Comparison of ENCODE assay signal across 19 cellular contexts in genomic region chr20:50038574-50038991, GRCh38. TPM values are rescaled to one million over a fixed set of nuclear protein-coding genes. Genes with fewer than 3 reads are reported as not detected.
A peak's percentile ranks its signal among the peaks of the same experiment; 100 is the strongest.
DNase-seq lines count a peak whose midpoint lies in the region; ATAC-seq and TF ChIP-seq lines count a peak whose summit lies in the region.
"Had no signal": no experiment of that assay in that cellular context is flagged by ENCODE, and none has a peak within 500 bp of the region (broad histone marks: within the 10 kb centered on the region; RNA-seq: fewer than 3 reads in every experiment).

No MANE protein-coding gene starts in this region.

- H2BK15ac ChIP-seq in IMR-90 (ENCODE audit: low read depth, low read length): no peak overlapping the region

- 0 out of 2 replicates have a peak overlapping the region, but pooled peaks have one; percentile 30 for H2AK5ac ChIP-seq in IMR-90 (ENCODE audit: low read depth, low read length)

- no peak overlapping the region for H3K23ac ChIP-seq in IMR-90 (ENCODE audit: low read depth, low read length)

- CTCF ChIA-PET in Calu3 (lab: Charles Lee) (interaction anchor here (0.5 to 0.9 kb wide), 7 partner anchors 10 to 333 kb away, joined by 3 to 5 read pairs (median 3); no protein-coding TSS in a partner anchor), IMR-90 (lab: Yijun Ruan, JAX) (no interaction called here)

- H2AK9ac ChIP-seq in IMR-90 (replicated peaks; ENCODE audit: low read depth, low read length, poor library complexity): no peak overlapping the region

- peaks cover 6% of the 10 kb centered on the region for H3K36me3 Mint-ChIP-seq in Calu3 (ENCODE audit: insufficient read depth, unreplicated experiment)
- no peaks in the 10 kb centered on the region for H3K36me3 Mint-ChIP-seq in stimulated activated memory B cell treated with anti-CD40 and anti-IgM and Interleukin-4, amounts not matched to agents 10 μg/mL and 1 μg/mL and 100 μg/mL, for 72 hours
- H3K36me3 Mint-ChIP-seq: activated naive CD8-positive, alpha-beta T cell treated with anti-CD3 and anti-CD28 coated beads, Interleukin-2, amount 10 ng/mL, durations not matched to agents 7 days and 5 days had no signal

- TF ChIP-seq CTCF in Calu3 (IDR thresholded peaks at IDR 0.05; ENCODE audit: unreplicated experiment) (no peak), IMR-90 (conservative IDR thresholded peaks at IDR 0.05; ENCODE audit: low read depth, low read length) (no peak)

- H3K9me3 Mint-ChIP-seq in Calu3 (ENCODE audit: low read depth, unreplicated experiment): no peaks in the 10 kb centered on the region
- H3K9me3 Mint-ChIP-seq in stimulated activated memory B cell treated with anti-CD40 and anti-IgM and Interleukin-4, amounts not matched to agents 10 μg/mL and 1 μg/mL and 100 μg/mL, for 72 hours: no peaks in the 10 kb centered on the region
- H3K9me3 Mint-ChIP-seq: activated naive CD8-positive, alpha-beta T cell treated with anti-CD3 and anti-CD28 coated beads, Interleukin-2, amount 10 ng/mL, durations not matched to agents 7 days and 5 days; activated T-cell treated with anti-CD3 and anti-CD28 coated beads, Interleukin-2, amount 50 U/mL, for 4 hours had no signal

- TF ChIP-seq RAD21 in IMR-90 (IDR thresholded peaks at IDR 0.05; ENCODE audit: low read length): no peak

- H2BK20ac ChIP-seq in IMR-90 (ENCODE audit: low read depth, low read length): no peak overlapping the region

- DNase-seq in Calu3 (peak; percentile 62), IMR-90 (no peak), NCI-H526 (lab: John Stamatoyannopoulos, UW) (peak; percentile 47 to 88), left lobe of liver (ENCODE audit: low spot score) (no peak), germinal center (ENCODE audit: low spot score) (no peak), caudate nucleus (lab: John Stamatoyannopoulos, UW) (no peak)
- DNase-seq: activated CD4-positive, alpha-beta T cell treated with anti-CD3 and anti-CD28 coated beads, Interleukin-2, amount 50 U/mL, for 1 hour; activated naive CD8-positive, alpha-beta T cell treated with anti-CD3 and anti-CD28 coated beads, Interleukin-2, amount 10 ng/mL, durations not matched to agents 7 days and 5 days; activated T-cell treated with anti-CD3 and anti-CD28 coated beads, Interleukin-2, amount 50 U/mL, for 4 hours; central memory CD4-positive, alpha-beta T cell; foreskin melanocyte; mammary epithelial cell; MM.1S; right cardiac atrium; SIG-M5; T1000; thyroid gland had no signal

- H2BK120ac ChIP-seq in IMR-90 (ENCODE audit: low read depth, low read length): no peak overlapping the region

- H3K36me3 ChIP-seq in IMR-90 (ENCODE audit: control insufficient read depth, insufficient read depth, low read length): no peaks in the 10 kb centered on the region
- H3K36me3 ChIP-seq: thyroid gland had no signal

- peaks cover 8% of the 10 kb centered on the region for H3K4me1 ChIP-seq in IMR-90 (ENCODE audit: control insufficient read depth, insufficient read depth, low read length)

- H3K27ac ChIP-seq in IMR-90 (ENCODE audit: insufficient read depth, low read length) (no peak overlapping the region), caudate nucleus (ENCODE audit: low read depth, low read length) (no peak overlapping the region)
- H3K27ac ChIP-seq: thyroid gland had no signal

- no peak overlapping the region for H3K14ac ChIP-seq in IMR-90 (replicated peaks; ENCODE audit: low read depth, low read length)

- peaks cover 2% of the 10 kb centered on the region; the same call in 1 of the 2 replicates for H3K9me1 ChIP-seq in IMR-90 (ENCODE audit: insufficient read depth, low read length)

- BruUV-seq in Calu3 (replicated peaks; lab: Mats Ljungman, UMichigan) (no TSS peak), IMR-90 (replicated peaks; lab: Mats Ljungman, UMichigan) (no TSS peak)

- POLR2A ChIA-PET in IMR-90 (lab: Charles Lee; ENCODE audit: unreplicated experiment): interaction anchor here (0.5 kb wide), 1 partner anchor 33 kb away, joined by 8 read pairs; no protein-coding TSS in a partner anchor

- no peaks in the 10 kb centered on the region; the same call in 1 of the 2 replicates for H4K20me1 ChIP-seq in IMR-90 (ENCODE audit: insufficient read depth, low read length)

- no peak overlapping the region for H2AFZ ChIP-seq in IMR-90 (replicated peaks; ENCODE audit: low read length, poor library complexity)

- TF ChIP-seq POLR2A in IMR-90 (IDR thresholded peaks at IDR 0.05; ENCODE audit: low read depth, low read length): no peak

- H3K18ac ChIP-seq in IMR-90 (ENCODE audit: low read depth, low read length): no peak overlapping the region

- WGBS in IMR-90 (ENCODE audit: extremely low coverage in 2 of 2, insufficient read length in 1 of 2), 2 experiments: 63% methylated on average over 1 of the region's 10 CpGs; no CpG with 5 or more reads in 1 of the 2 experiments

- H4K91ac ChIP-seq in IMR-90 (ENCODE audit: insufficient read depth, low read depth, low read length): no peak overlapping the region

- H3K9ac ChIP-seq in IMR-90 (ENCODE audit: low read depth, low read length): no peak overlapping the region

- no peak overlapping the region for H3K4me2 ChIP-seq in IMR-90 (ENCODE audit: low read depth, low read length)

- no peaks in the 10 kb centered on the region for H3K79me1 ChIP-seq in IMR-90 (ENCODE audit: low read depth in 1 of 2, low read length in 2 of 2)

- H3K27me3 Mint-ChIP-seq in Calu3 (ENCODE audit: unreplicated experiment): peaks cover 13% of the 10 kb centered on the region
- peaks cover 5% of the 10 kb centered on the region for H3K27me3 Mint-ChIP-seq in stimulated activated memory B cell treated with anti-CD40 and anti-IgM and Interleukin-4, amounts not matched to agents 10 μg/mL and 1 μg/mL and 100 μg/mL, for 72 hours

- in situ Hi-C loops in IMR-90 (cut with MboI; ENCODE audit: low sequenced_read_pairs): no loop called here

- no peak overlapping the region for H3K4me3 Mint-ChIP-seq in Calu3 (ENCODE audit: low read depth, unreplicated experiment)
- no peak overlapping the region for H3K4me3 Mint-ChIP-seq in stimulated activated memory B cell treated with anti-CD40 and anti-IgM and Interleukin-4, amounts not matched to agents 10 μg/mL and 1 μg/mL and 100 μg/mL, for 72 hours
- H3K4me3 Mint-ChIP-seq: activated naive CD8-positive, alpha-beta T cell treated with anti-CD3 and anti-CD28 coated beads, Interleukin-2, amount 10 ng/mL, durations not matched to agents 7 days and 5 days; activated T-cell treated with anti-CD3 and anti-CD28 coated beads, Interleukin-2, amount 50 U/mL, for 4 hours had no signal

- H3K27ac Mint-ChIP-seq in Calu3 (ENCODE audit: unreplicated experiment): peak overlapping the region; percentile 19
- H3K27ac Mint-ChIP-seq in stimulated activated memory B cell treated with anti-CD40 and anti-IgM and Interleukin-4, amounts not matched to agents 10 μg/mL and 1 μg/mL and 100 μg/mL, for 72 hours: no peak overlapping the region
- H3K27ac Mint-ChIP-seq: activated naive CD8-positive, alpha-beta T cell treated with anti-CD3 and anti-CD28 coated beads, Interleukin-2, amount 10 ng/mL, durations not matched to agents 7 days and 5 days had no signal

- no peaks in the 10 kb centered on the region for H3K27me3 ChIP-seq in IMR-90 (ENCODE audit: control insufficient read depth, insufficient read depth, low read length)
- H3K27me3 ChIP-seq: thyroid gland had no signal

- no peak overlapping the region for H2BK5ac ChIP-seq in IMR-90 (ENCODE audit: low read depth, low read length, poor library complexity, severe bottlenecking)

- no peak overlapping the region for H3K4ac ChIP-seq in IMR-90 (ENCODE audit: low read depth, low read length)

- no peak overlapping the region for H4K8ac ChIP-seq in IMR-90 (ENCODE audit: low read depth in 2 of 2, low read length in 2 of 2)

- dilution Hi-C loops in IMR-90 (cut with HindIII; ENCODE audit: low sequenced_read_pairs, unreplicated experiment): no loop called here

- H3K9me3 ChIP-seq in IMR-90 (ENCODE audit: control insufficient read depth, insufficient read depth, low read length): no peaks in the 10 kb centered on the region
- H3K9me3 ChIP-seq: thyroid gland had no signal

- H4K5ac ChIP-seq in IMR-90 (ENCODE audit: low read depth, low read length): no peak overlapping the region

- H3K4me3 ChIP-seq in IMR-90 (ENCODE audit: insufficient read depth, low read depth, low read length): no peak overlapping the region
- H3K4me3 ChIP-seq: thyroid gland had no signal

- peaks cover 45% of the 10 kb centered on the region for H3K4me1 Mint-ChIP-seq in Calu3 (ENCODE audit: low read depth, unreplicated experiment)
- H3K4me1 Mint-ChIP-seq in stimulated activated memory B cell treated with anti-CD40 and anti-IgM and Interleukin-4, amounts not matched to agents 10 μg/mL and 1 μg/mL and 100 μg/mL, for 72 hours: peaks cover 22% of the 10 kb centered on the region

- intact Hi-C loops in Calu3 (cut with micrococcal nuclease; ENCODE audit: unreplicated experiment) (no loop called here), IMR-90 (cut with micrococcal nuclease) (no loop called here)

- no peak overlapping the region for H3K56ac ChIP-seq in IMR-90 (ENCODE audit: extremely low read depth, insufficient read depth, low read length)

- ATAC-seq in IMR-90 (ENCODE audit: low read depth): no peak
- ATAC-seq in left lobe of liver: peak; percentile 16
- no peak for ATAC-seq in stimulated activated memory B cell treated with anti-CD40 and anti-IgM and Interleukin-4, amounts not matched to agents 10 μg/mL and 1 μg/mL and 100 μg/mL, for 72 hours
- no peak for ATAC-seq in GM19397 (IDR thresholded peaks at IDR 0.05; ENCODE audit: unreplicated experiment)
- ATAC-seq: activated T-cell treated with anti-CD3 and anti-CD28 coated beads, Interleukin-2, amount 50 U/mL, for 4 hours; right cardiac atrium had no signal

TF ChIP-seq in IMR-90, 13 proteins besides CTCF, POLR2A, EP300 and RAD21 (continues in another document):
- TF ChIP-seq RCOR1 (IDR thresholded peaks at IDR 0.05; ENCODE audit: insufficient replicate concordance, low read length) (no peak), SMC3 (IDR thresholded peaks at IDR 0.05; ENCODE audit: low read depth, low read length) (no peak), CHD1 (IDR thresholded peaks at IDR 0.05; ENCODE audit: low read depth, low read length) (no peak), BHLHE40 (IDR thresholded peaks at IDR 0.05; ENCODE audit: low read depth, low read length) (no peak), ELK1 (IDR thresholded peaks at IDR 0.05; ENCODE audit: borderline replicate concordance, low read depth, low read length) (no peak)

RNA-seq across cellular contexts. Expression of gene SNAI1, which starts 55.8 kb away (rescaled TPM):
- total RNA-seq in Calu3 (2022) (0.81 and 0.90 TPM in 2 replicates), IMR-90 (2012; rRNA removed) (0.54 and 0.83 TPM in 2 replicates), left lobe of liver (0.75 TPM)
- 13.7 and 14.9 TPM in 2 replicates for polyA plus RNA-seq in IMR-90 (2012; rRNA removed)
- 10.8 and 34.1 TPM in 2 replicates for polyA plus RNA-seq in IMR-90 (2012; cell fraction: cytosol; rRNA removed)
- 54.0 and 64.7 TPM in 2 replicates for polyA plus RNA-seq in IMR-90 (2012; cell fraction: nucleus; rRNA removed; ENCODE audit: low replicate concordance)
- total RNA-seq: mammary epithelial cell had no signal

Comparison
In these comparisons a context has a peak if more than half of its experiments do, and no peak if none do; other contexts are left out.
1. DNase-seq: peak in Calu3 (single experiment) and NCI-H526 (2 of 2); none in IMR-90 (single experiment), left lobe of liver (single experiment), germinal center (single experiment) and caudate nucleus (0 of 61).